ENCODE assay signal across 1 cellular context in the genomic region with DNA sequence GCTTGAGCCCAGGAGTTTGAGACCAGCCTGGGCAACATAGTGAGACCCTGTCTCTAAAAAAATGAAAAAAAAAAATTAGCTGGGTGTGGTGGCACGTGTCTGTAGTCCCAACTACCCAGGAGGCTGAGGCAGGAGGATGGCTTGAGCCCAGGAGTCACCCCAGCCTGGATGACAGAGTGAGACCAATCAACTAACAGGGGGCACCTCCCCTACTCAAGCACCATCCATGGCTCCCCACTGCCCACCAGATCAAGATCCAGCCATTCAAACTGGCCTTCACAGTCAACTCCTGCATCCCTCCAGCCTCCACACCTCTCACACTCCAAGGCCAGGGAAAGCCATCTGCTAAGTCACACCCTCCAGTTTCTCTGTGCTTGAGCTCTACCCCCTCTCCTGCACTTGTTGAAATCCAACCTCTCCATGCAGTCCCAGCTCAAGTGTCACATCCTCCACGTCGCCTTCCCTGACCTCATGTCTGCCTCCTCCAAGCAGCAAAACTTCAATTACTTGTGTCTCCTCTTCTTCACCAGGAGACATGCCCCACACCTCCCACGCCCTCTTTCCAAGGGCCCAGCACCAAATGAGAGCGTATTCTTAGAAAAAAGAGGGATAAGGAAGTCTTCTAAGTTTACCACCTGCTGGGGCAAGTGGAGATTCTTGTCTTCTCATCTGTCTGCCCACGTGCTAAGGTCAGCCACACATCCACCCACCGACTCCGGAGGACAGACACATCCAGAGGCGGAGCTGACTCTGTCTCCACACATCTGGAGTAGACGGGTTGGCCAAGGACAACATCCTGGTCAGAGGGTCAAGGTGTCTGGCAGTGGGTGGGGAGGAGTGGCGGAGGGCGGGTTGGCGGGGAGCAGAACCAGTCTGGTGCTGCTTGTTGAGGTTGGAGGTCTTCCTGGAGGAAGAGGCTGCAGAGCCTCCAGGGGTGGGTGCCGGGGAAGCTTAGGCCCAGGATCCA.
TF ChIP-seq lines count a peak whose summit lies in the region.

No MANE protein-coding gene starts in this region.

TF ChIP-seq in HEK293, 187 proteins besides CTCF, POLR2A, EP300 and RAD21 (continued from another document):
- TF ChIP-seq ZNF16 (tag by site-specific recombination; IDR thresholded peaks at IDR 0.05; ENCODE audit: low read depth) (peak; percentile 94), SCRT1 (tag by site-specific recombination; IDR thresholded peaks at IDR 0.05; ENCODE audit: borderline replicate concordance) (peak; percentile 72; the same call in 1 of the 2 replicates), EGR2 (tag by site-specific recombination; IDR thresholded peaks at IDR 0.05; ENCODE audit: low read depth) (peak; percentile 95), SP2 (tag by site-specific recombination; IDR thresholded peaks at IDR 0.05) (0 out of 2 replicates have a peak, but pooled peaks have one; percentile 8), REPIN1 (tag by site-specific recombination; IDR thresholded peaks at IDR 0.05; ENCODE audit: low read depth) (no peak), ZNF610 (tag by site-specific recombination; IDR thresholded peaks at IDR 0.05; ENCODE audit: borderline replicate concordance) (no peak), ZNF560 (tag by site-specific recombination; IDR thresholded peaks at IDR 0.05; ENCODE audit: borderline replicate concordance) (no peak), ZNF423 (tag by site-specific recombination; IDR thresholded peaks at IDR 0.05) (no peak), SCRT2 (tag by site-specific recombination; IDR thresholded peaks at IDR 0.05) (peak; percentile 90), GLIS1 (tag by site-specific recombination; IDR thresholded peaks at IDR 0.05) (0 out of 2 replicates have a peak, but pooled peaks have one; percentile 5), SALL2 (tag by site-specific recombination; IDR thresholded peaks at IDR 0.05; ENCODE audit: borderline replicate concordance) (no peak), ZEB2 (tag by site-specific recombination; IDR thresholded peaks at IDR 0.05) (no peak)
- TF ChIP-seq, protein P1, sequence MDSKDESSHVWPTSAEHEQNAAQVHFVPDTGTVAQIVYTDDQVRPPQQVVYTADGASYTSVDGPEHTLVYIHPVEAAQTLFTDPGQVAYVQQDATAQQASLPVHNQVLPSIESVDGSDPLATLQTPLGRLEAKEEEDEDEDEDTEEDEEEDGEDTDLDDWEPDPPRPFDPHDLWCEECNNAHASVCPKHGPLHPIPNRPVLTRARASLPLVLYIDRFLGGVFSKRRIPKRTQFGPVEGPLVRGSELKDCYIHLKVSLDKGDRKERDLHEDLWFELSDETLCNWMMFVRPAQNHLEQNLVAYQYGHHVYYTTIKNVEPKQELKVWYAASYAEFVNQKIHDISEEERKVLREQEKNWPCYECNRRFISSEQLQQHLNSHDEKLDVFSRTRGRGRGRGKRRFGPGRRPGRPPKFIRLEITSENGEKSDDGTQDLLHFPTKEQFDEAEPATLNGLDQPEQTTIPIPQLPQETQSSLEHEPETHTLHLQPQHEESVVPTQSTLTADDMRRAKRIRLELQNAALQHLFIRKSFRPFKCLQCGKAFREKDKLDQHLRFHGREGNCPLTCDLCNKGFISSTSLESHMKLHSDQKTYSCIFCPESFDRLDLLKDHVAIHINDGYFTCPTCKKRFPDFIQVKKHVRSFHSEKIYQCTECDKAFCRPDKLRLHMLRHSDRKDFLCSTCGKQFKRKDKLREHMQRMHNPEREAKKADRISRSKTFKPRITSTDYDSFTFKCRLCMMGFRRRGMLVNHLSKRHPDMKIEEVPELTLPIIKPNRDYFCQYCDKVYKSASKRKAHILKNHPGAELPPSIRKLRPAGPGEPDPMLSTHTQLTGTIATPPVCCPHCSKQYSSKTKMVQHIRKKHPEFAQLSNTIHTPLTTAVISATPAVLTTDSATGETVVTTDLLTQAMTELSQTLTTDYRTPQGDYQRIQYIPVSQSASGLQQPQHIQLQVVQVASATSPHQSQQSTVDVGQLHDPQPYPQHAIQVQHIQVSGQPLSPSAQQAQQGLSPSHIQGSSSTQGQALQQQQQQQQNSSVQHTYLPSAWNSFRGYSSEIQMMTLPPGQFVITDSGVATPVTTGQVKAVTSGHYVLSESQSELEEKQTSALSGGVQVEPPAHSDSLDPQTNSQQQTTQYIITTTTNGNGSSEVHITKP (tag by site-specific recombination; IDR thresholded peaks at IDR 0.05), result peak; percentile 91
- TF ChIP-seq, protein P2, sequence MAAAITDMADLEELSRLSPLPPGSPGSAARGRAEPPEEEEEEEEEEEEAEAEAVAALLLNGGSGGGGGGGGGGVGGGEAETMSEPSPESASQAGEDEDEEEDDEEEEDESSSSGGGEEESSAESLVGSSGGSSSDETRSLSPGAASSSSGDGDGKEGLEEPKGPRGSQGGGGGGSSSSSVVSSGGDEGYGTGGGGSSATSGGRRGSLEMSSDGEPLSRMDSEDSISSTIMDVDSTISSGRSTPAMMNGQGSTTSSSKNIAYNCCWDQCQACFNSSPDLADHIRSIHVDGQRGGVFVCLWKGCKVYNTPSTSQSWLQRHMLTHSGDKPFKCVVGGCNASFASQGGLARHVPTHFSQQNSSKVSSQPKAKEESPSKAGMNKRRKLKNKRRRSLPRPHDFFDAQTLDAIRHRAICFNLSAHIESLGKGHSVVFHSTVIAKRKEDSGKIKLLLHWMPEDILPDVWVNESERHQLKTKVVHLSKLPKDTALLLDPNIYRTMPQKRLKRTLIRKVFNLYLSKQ (tag by site-specific recombination; IDR thresholded peaks at IDR 0.05; ENCODE audit: borderline replicate concordance), result no peak
